7 cellular contexts compared by ENCODE assay signal in the genomic region with DNA sequence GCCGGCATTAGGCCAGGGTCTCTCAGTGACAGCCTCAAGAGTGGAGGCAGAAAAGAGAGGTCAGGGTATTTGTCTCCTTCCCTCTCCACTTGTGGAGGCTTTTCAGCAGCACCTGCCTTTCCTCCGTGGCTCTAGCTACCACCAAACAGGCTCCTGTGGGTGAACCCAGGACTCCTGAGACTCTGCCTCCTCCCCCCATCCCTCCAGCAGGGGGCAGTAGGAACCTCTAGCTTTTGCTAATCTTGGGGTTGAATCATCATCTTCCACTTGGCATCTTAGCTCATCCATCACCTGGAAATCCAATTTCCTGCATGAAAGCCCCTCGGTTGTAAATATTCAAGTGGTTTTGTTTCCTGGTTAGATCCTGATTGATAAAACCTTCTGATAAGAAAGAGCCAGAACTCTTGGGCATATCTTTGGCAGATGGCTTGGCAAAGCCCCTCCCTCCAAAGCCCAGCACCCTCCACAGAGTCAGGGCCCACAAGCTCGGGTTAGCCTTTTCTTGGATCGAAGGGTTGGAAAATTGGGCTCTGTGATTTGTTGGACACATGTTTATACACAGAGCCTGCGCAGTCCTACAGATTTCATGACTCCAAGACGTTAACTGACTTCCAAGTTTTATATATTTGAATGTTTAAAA.
A peak's percentile ranks its signal among the peaks of the same experiment; 100 is the strongest.
DNase-seq lines count a peak whose midpoint lies in the region; ATAC-seq and TF ChIP-seq lines count a peak whose summit lies in the region.

No MANE protein-coding gene starts in this region.

- TF ChIP-seq CTCF in astrocyte of the spinal cord (IDR thresholded peaks at IDR 0.05; ENCODE audit: low read depth, low read length): peak; percentile 38

- H3K4ac ChIP-seq in neuronal stem cell (ENCODE audit: low read length): no peak overlapping the region

- no peak overlapping the region for H3K27ac ChIP-seq in neuronal stem cell (replicated peaks; ENCODE audit: low read length)

- H2BK5ac ChIP-seq in neuronal stem cell (ENCODE audit: low read length): no peak overlapping the region

- H3K4me3 ChIP-seq in astrocyte of the spinal cord (ENCODE audit: low read depth, low read length) (no peak overlapping the region), neuronal stem cell (ENCODE audit: low read length in 2 of 2) (no peak overlapping the region)

- H3K14ac ChIP-seq in neuronal stem cell (ENCODE audit: low read length): no peak overlapping the region

- no peak overlapping the region for H4K8ac ChIP-seq in neuronal stem cell (ENCODE audit: low read depth, low read length)

- in situ Hi-C loops in astrocyte of the spinal cord (cut with HindIII; ENCODE audit: low sequenced_read_pairs): no loop called here

- no peak overlapping the region for H3K9ac ChIP-seq in neuronal stem cell (ENCODE audit: low read depth, low read length, poor library complexity)

- no peaks in the 10 kb centered on the region for H3K4me1 ChIP-seq in neuronal stem cell (ENCODE audit: control insufficient read depth in 2 of 2, insufficient read depth in 1 of 2, low read depth in 1 of 2, low read length in 2 of 2)

- H2AK5ac ChIP-seq in neuronal stem cell (ENCODE audit: low read depth, low read length): no peak overlapping the region

- no peak overlapping the region for H3K4me2 ChIP-seq in neuronal stem cell (ENCODE audit: insufficient read depth, low read length, poor library complexity, severe bottlenecking)

- no peak overlapping the region for H3K23ac ChIP-seq in neuronal stem cell (ENCODE audit: low read depth, low read length, poor library complexity)

- H3K18ac ChIP-seq in neuronal stem cell (ENCODE audit: low read length): no peak overlapping the region

- no CpG with 5 or more reads among the region's 7 CpGs for whole genome bisulfite sequencing in neuronal stem cell (ENCODE audit: extremely low coverage in 2 of 2, insufficient read length in 2 of 2, insufficient replicate concordance in 1 of 2), 2 donors

- no peaks in the 10 kb centered on the region for H3K79me1 ChIP-seq in neuronal stem cell (ENCODE audit: low read depth, low read length)

- no peak overlapping the region for H2BK15ac ChIP-seq in neuronal stem cell (ENCODE audit: low read length)

- DNase-seq in ELR (ENCODE audit: low read depth) (peak; percentile 34), HCEC 1CT (peak; percentile 33), astrocyte of the spinal cord (ENCODE audit: low read depth, low spot score) (no peak), neuronal stem cell (ENCODE audit: low spot score) (peak; percentile 4), Kasumi-1 (lab: John Stamatoyannopoulos, UW) (no peak)

- no peaks in the 10 kb centered on the region for H3K27me3 ChIP-seq in neuronal stem cell (ENCODE audit: control insufficient read depth in 3 of 3, insufficient read depth in 3 of 3, low read depth in 1 of 3, low read length in 3 of 3)

- no peak overlapping the region for H4K91ac ChIP-seq in neuronal stem cell (ENCODE audit: low read depth, low read length, poor library complexity)

- H2AFZ ChIP-seq in neuronal stem cell (ENCODE audit: low read length): no peak overlapping the region

- ATAC-seq in GM21576 (IDR thresholded peaks at IDR 0.05; ENCODE audit: unreplicated experiment) (no peak), HG03457 (IDR thresholded peaks at IDR 0.05; ENCODE audit: unreplicated experiment) (no peak)

- no peaks in the 10 kb centered on the region for H3K36me3 ChIP-seq in neuronal stem cell (replicated peaks in 1 of 2; ENCODE audit: control insufficient read depth in 2 of 2, insufficient read depth in 2 of 2, low read length in 2 of 2)

- no peak overlapping the region for H2BK12ac ChIP-seq in neuronal stem cell (ENCODE audit: low read length)

- no peaks in the 10 kb centered on the region for H3K9me3 ChIP-seq in neuronal stem cell (replicated peaks in 1 of 2; ENCODE audit: control insufficient read depth in 2 of 2, insufficient read depth in 1 of 2, low read depth in 1 of 2, low read length in 2 of 2)

- H2BK120ac ChIP-seq in neuronal stem cell (ENCODE audit: low read depth, low read length): no peak overlapping the region

Comparison
In these comparisons a context has a peak if more than half of its experiments do, and no peak if none do; other contexts are left out.
1. DNase-seq: peak in ELR (single experiment), HCEC 1CT (single experiment) and neuronal stem cell (single experiment); none in astrocyte of the spinal cord (single experiment) and Kasumi-1 (0 of 2).